Comparison of ENCODE assay signal across 22 cellular contexts in genomic region chr10:83274088-83274487, GRCh38.
DNase-seq lines count a peak whose midpoint lies in the region; ATAC-seq and TF ChIP-seq lines count a peak whose summit lies in the region.
"Had no signal": no experiment of that assay in that cellular context is flagged by ENCODE, and none has a peak within 500 bp of the region (broad histone marks: within the 10 kb centered on the region; RNA-seq: fewer than 3 reads in every experiment).

No MANE protein-coding gene starts in this region.

- WGBS in mammary epithelial cell (ENCODE audit: low coverage, missing lambda C conversion rate): 50% methylated on average over 1 of the region's 1 CpG
- WGBS in mesendoderm (ENCODE audit: extremely low coverage, insufficient coverage, low lambda C conversion rate): no CpG with 5 or more reads among the region's 1 CpG

- H3K79me2 ChIP-seq in mammary epithelial cell (ENCODE audit: insufficient read depth, low read length): no peaks in the 10 kb centered on the region
- no peaks in the 10 kb centered on the region for H3K79me2 ChIP-seq in mesendoderm (ENCODE audit: control insufficient read depth, insufficient read depth, low read length)
- H3K79me2 ChIP-seq: hepatocyte had no signal

- CTCF ChIA-PET in mammary epithelial cell (lab: Charles Lee; ENCODE audit: low non-redundant PET): no interaction called here

- H3K9ac ChIP-seq in mammary epithelial cell (ENCODE audit: insufficient read depth, low read length) (no peak overlapping the region), mesendoderm (ENCODE audit: low read length) (no peak overlapping the region)
- H3K9ac ChIP-seq: KMS-11 had no signal

- H3K27me3 ChIP-seq in mammary epithelial cell (ENCODE audit: insufficient read depth, low read length) (no peaks in the 10 kb centered on the region), mesendoderm (ENCODE audit: insufficient read depth, low read length, poor library complexity) (no peaks in the 10 kb centered on the region)
- H3K27me3 ChIP-seq: adrenal gland, hepatocyte, right lobe of liver had no signal

- H4K20me1 ChIP-seq in mammary epithelial cell (ENCODE audit: insufficient read depth, low read length): no peaks in the 10 kb centered on the region

- H2BK15ac ChIP-seq in mesendoderm (replicated peaks; ENCODE audit: low read depth): no peak overlapping the region

- H2AFZ ChIP-seq in mammary epithelial cell (ENCODE audit: low read depth, low read length): no peak overlapping the region
- H2AFZ ChIP-seq: hepatocyte had no signal

- H3K4me1 ChIP-seq in mammary epithelial cell (ENCODE audit: insufficient read depth, low read length) (no peaks in the 10 kb centered on the region), mesendoderm (ENCODE audit: control insufficient read depth, low read depth, low read length) (no peaks in the 10 kb centered on the region)
- H3K4me1 ChIP-seq: adrenal gland, right lobe of liver had no signal

- no peak for TF ChIP-seq CTCF in mammary epithelial cell (conservative IDR thresholded peaks at IDR 0.05 in 1 of 2, IDR thresholded peaks at IDR 0.05 in 1 of 2; ENCODE audit: extremely low read depth in 1 of 2, insufficient read depth in 1 of 2, low read depth in 1 of 2, low read length in 2 of 2)

- no peak overlapping the region for H3K18ac ChIP-seq in mesendoderm (ENCODE audit: low read length)

- H3K36me3 ChIP-seq in mammary epithelial cell (ENCODE audit: insufficient read depth, low read length): no peaks in the 10 kb centered on the region
- no peaks in the 10 kb centered on the region for H3K36me3 ChIP-seq in mesendoderm (ENCODE audit: control insufficient read depth, insufficient read depth, low read length)
- H3K36me3 ChIP-seq: adrenal gland, right lobe of liver had no signal

- no TSS peak for BruUV-seq in mammary epithelial cell (replicated peaks; lab: Mats Ljungman, UMichigan)

- no peak for ATAC-seq in GM19351 (IDR thresholded peaks at IDR 0.05; ENCODE audit: unreplicated experiment)
- ATAC-seq: right lobe of liver had no signal

- peak; percentile 14 to 63 for DNase-seq in NCI-H2081 (lab: John Stamatoyannopoulos, UW)
- no peak for DNase-seq in NCI-H2081 treated with DMSO at 0.1 percent for 48 hours (lab: John Stamatoyannopoulos, UW)
- peak; percentile 27 to 83 for DNase-seq in NCI-H446 (lab: John Stamatoyannopoulos, UW)
- peak; percentile 2 for DNase-seq in mammary epithelial cell
- peak; percentile 1 for DNase-seq in mesendoderm
- DNase-seq in NCI-H1105 treated with DMSO at 0.1 percent for 48 hours (lab: John Stamatoyannopoulos, UW): no peak
- no peak for DNase-seq in NK-92 (lab: John Stamatoyannopoulos, UW; ENCODE audit: unreplicated experiment)
- DNase-seq: activated CD4-positive, alpha-beta memory T cell treated with anti-CD3 and anti-CD28 coated beads, Interleukin-2, amount 10 ng/mL, durations not matched to agents 7 days and 5 days; activated CD4-positive, CD25-positive, alpha-beta regulatory T cell; activated gamma-delta T cell treated with Interleukin-2 at 50 U/mL for 16 hours; adrenal gland; DMS79; NCI-H2107; posterior cingulate gyrus; right lobe of liver; RPMI8226; stimulated activated CD4-positive, alpha-beta T cell treated with anti-CD3 and anti-CD28 coated beads, Interleukin-15, amount 100 ng/mL, for 24 hours; stimulated activated CD8-positive, alpha-beta memory T cell treated with anti-CD3 and anti-CD28 coated beads, Interleukin-4, amount 100 ng/mL, for 48 hours; T1000 had no signal

- no peaks in the 10 kb centered on the region for H3K9me3 ChIP-seq in mammary epithelial cell (replicated peaks; ENCODE audit: insufficient read depth, low read length)
- H3K9me3 ChIP-seq: adrenal gland, right lobe of liver had no signal

- no peak overlapping the region for H3K4me2 ChIP-seq in mammary epithelial cell (ENCODE audit: insufficient read depth, low read depth, low read length)
- no peak overlapping the region for H3K4me2 ChIP-seq in mesendoderm (ENCODE audit: low read length)
- H3K4me2 ChIP-seq: hepatocyte, KMS-11 had no signal

- dilution Hi-C loops in mammary epithelial cell (cut with HindIII; ENCODE audit: low sequenced_read_pairs): no loop called here

- no peak overlapping the region for H2BK120ac ChIP-seq in mesendoderm (ENCODE audit: low read depth, low read length)

- no peaks in the 10 kb centered on the region for H3K79me1 ChIP-seq in mesendoderm (ENCODE audit: low read length)

- H2BK5ac ChIP-seq in mesendoderm (ENCODE audit: low read length): no peak overlapping the region

- no peak overlapping the region for H3K27ac ChIP-seq in mammary epithelial cell (ENCODE audit: insufficient read depth, low read depth, low read length)
- no peak overlapping the region for H3K27ac ChIP-seq in mesendoderm (ENCODE audit: low read depth, low read length)
- H3K27ac ChIP-seq: adrenal gland, hepatocyte, KMS-11, right lobe of liver had no signal

- no peak overlapping the region for H3K56ac ChIP-seq in mesendoderm (ENCODE audit: low read length)

- H3K4ac ChIP-seq in mesendoderm (ENCODE audit: low read depth, low read length): no peak overlapping the region

- no peak overlapping the region for H2AK5ac ChIP-seq in mesendoderm (ENCODE audit: low read length)

- H3K4me3 ChIP-seq in mammary epithelial cell (replicated peaks in 1 of 3; ENCODE audit: insufficient read depth in 1 of 3, low read depth in 2 of 3, low read length in 3 of 3): no peak overlapping the region
- H3K4me3 ChIP-seq in mesendoderm (ENCODE audit: low read length): no peak overlapping the region
- H3K4me3 ChIP-seq: adrenal gland, hepatocyte, right lobe of liver had no signal

- no peak overlapping the region for H4K5ac ChIP-seq in mesendoderm (ENCODE audit: low read length)

- in situ Hi-C loops in mammary epithelial cell (cut with MboI; ENCODE audit: low sequenced_read_pairs in 2 of 2): no loop called here

- no peak overlapping the region for H4K8ac ChIP-seq in mesendoderm (ENCODE audit: low read depth, low read length)

- intact Hi-C loops in mammary epithelial cell (cut with micrococcal nuclease): no loop called here

- H3K23ac ChIP-seq in mesendoderm (ENCODE audit: low read length): no peak overlapping the region

Comparison
In these comparisons a context has a peak if more than half of its experiments do, and no peak if none do; other contexts are left out.
1. DNase-seq: peak in NCI-H2081 (2 of 2), NCI-H446 (2 of 2), mammary epithelial cell (single experiment) and mesendoderm (single experiment); none in NCI-H2081 treated with DMSO at 0.1 percent for 48 hours (single experiment), NCI-H1105 treated with DMSO at 0.1 percent for 48 hours (single experiment) and NK-92 (single experiment).